In genomic region chr9:2601785-2602378, GRCh38 we compare ENCODE assay signal across 1 cellular context.
A peak's percentile ranks its signal among the peaks of the same experiment; 100 is the strongest.
TF ChIP-seq lines count a peak whose summit lies in the region.

No MANE protein-coding gene starts in this region.

TF ChIP-seq in HEK293, 187 proteins besides CTCF, POLR2A, EP300 and RAD21 (continued from another document):
- TF ChIP-seq, protein P1, sequence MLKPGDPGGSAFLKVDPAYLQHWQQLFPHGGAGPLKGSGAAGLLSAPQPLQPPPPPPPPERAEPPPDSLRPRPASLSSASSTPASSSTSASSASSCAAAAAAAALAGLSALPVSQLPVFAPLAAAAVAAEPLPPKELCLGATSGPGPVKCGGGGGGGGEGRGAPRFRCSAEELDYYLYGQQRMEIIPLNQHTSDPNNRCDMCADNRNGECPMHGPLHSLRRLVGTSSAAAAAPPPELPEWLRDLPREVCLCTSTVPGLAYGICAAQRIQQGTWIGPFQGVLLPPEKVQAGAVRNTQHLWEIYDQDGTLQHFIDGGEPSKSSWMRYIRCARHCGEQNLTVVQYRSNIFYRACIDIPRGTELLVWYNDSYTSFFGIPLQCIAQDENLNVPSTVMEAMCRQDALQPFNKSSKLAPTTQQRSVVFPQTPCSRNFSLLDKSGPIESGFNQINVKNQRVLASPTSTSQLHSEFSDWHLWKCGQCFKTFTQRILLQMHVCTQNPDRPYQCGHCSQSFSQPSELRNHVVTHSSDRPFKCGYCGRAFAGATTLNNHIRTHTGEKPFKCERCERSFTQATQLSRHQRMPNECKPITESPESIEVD (tag by site-specific recombination; IDR thresholded peaks at IDR 0.05), result peak; percentile 60; the same call in 1 of the 2 replicates
- TF ChIP-seq MZF1 (tag by site-specific recombination; IDR thresholded peaks at IDR 0.05; ENCODE audit: borderline replicate concordance) (peak; percentile 22; the same call in 1 of the 2 replicates), GLIS1 (tag by site-specific recombination; IDR thresholded peaks at IDR 0.05) (peak; percentile 66)
- TF ChIP-seq, protein P2, sequence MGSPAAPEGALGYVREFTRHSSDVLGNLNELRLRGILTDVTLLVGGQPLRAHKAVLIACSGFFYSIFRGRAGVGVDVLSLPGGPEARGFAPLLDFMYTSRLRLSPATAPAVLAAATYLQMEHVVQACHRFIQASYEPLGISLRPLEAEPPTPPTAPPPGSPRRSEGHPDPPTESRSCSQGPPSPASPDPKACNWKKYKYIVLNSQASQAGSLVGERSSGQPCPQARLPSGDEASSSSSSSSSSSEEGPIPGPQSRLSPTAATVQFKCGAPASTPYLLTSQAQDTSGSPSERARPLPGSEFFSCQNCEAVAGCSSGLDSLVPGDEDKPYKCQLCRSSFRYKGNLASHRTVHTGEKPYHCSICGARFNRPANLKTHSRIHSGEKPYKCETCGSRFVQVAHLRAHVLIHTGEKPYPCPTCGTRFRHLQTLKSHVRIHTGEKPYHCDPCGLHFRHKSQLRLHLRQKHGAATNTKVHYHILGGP (tag by site-specific recombination; IDR thresholded peaks at IDR 0.05), result no peak
